In genomic region chr12:58939399-58940100, GRCh38 we compare ENCODE assay signal across 16 cellular contexts. TPM values are rescaled to one million over a fixed set of nuclear protein-coding genes. Genes with fewer than 3 reads are reported as not detected.
DNase-seq lines count a peak whose midpoint lies in the region; ATAC-seq, FAIRE-seq and TF ChIP-seq lines count a peak whose summit lies in the region.
"Had no signal": no experiment of that assay in that cellular context is flagged by ENCODE, and none has a peak within 500 bp of the region (broad histone marks: within the 10 kb centered on the region; RNA-seq: fewer than 3 reads in every experiment).

No MANE protein-coding gene starts in this region.

- H3K4me2 ChIP-seq in HepG2 (ENCODE audit: low read depth, low read length) = no peak overlapping the region
- H3K4me2 ChIP-seq: BLaER1, GM23338 had no signal

- H3K36me3 Mint-ChIP-seq in chondrocyte (ENCODE audit: low read depth) (no peaks in the 10 kb centered on the region), T-helper 17 cell (ENCODE audit: low read depth) (no peaks in the 10 kb centered on the region)
- H3K36me3 Mint-ChIP-seq: CD8-positive, alpha-beta memory T cell had no signal

- WGBS in HepG2 (ENCODE audit: low lambda C conversion rate) = 29% methylated on average over 6 of the region's 6 CpGs
- 74% methylated on average over 6 of the region's 6 CpGs for WGBS in right lobe of liver (ENCODE audit: insufficient coverage, low coverage, low lambda C conversion rate, missing lambda C conversion rate)
- WGBS in transverse colon (ENCODE audit: low coverage in 1 of 2), 2 donors = 40 to 55% methylated on average over 2 to 6 of the region's 6 CpGs

- no peaks in the 10 kb centered on the region for H3K4me1 ChIP-seq in HepG2 (ENCODE audit: insufficient read depth, low read length)
- no peaks in the 10 kb centered on the region for H3K4me1 ChIP-seq in right lobe of liver
- H3K4me1 ChIP-seq in transverse colon = peaks cover 0 to 16% (median 6%) of the 10 kb centered on the region in 4 donors
- H3K4me1 ChIP-seq: BLaER1, Caco-2 had no signal

- intact Hi-C loops in HepG2 (cut with micrococcal nuclease; ENCODE audit: unreplicated experiment) (no loop called here), right lobe of liver (cut with DNase I) (no loop called here), left colon (cut with DNase I, micrococcal nuclease) (no loop called here), transverse colon (cut with DNase I; ENCODE audit: low total_unique reads) (no loop called here)

- H3K36me3 ChIP-seq in HepG2 (replicated peaks in 1 of 2; ENCODE audit: control insufficient read depth in 1 of 2, insufficient read depth in 2 of 2, low read length in 2 of 2) (no peaks in the 10 kb centered on the region), right lobe of liver (no peaks in the 10 kb centered on the region), transverse colon (no peaks in the 10 kb centered on the region)
- H3K36me3 ChIP-seq: BLaER1 had no signal

- H3K9ac ChIP-seq in HepG2 (ENCODE audit: insufficient read depth, low read depth, low read length) = no peak overlapping the region
- H3K9ac ChIP-seq: BLaER1 had no signal

- H3K4me3 ChIP-seq in HepG2 (replicated peaks in 1 of 3; ENCODE audit: insufficient read depth in 1 of 3, low read depth in 2 of 3, low read length in 3 of 3) (no peak overlapping the region), right lobe of liver (no peak overlapping the region), transverse colon (no peak overlapping the region)
- H3K4me3 ChIP-seq: BLaER1, GM23338 had no signal

- H4K20me1 ChIP-seq in HepG2 (ENCODE audit: insufficient read depth, low read length) = no peaks in the 10 kb centered on the region
- H4K20me1 ChIP-seq: BLaER1 had no signal

- in situ Hi-C loops in HepG2 (cut with HindIII; ENCODE audit: extremely low pct_ligation_motif_present, low pct_unique_long_range_greater_than_20kb) = no loop called here
- in situ Hi-C loops in transverse colon (cut with MboI; ENCODE audit: low pct_ligation_motif_present in 1 of 4, low pct_unique_long_range_greater_than_20kb in 1 of 4, low sequenced_read_pairs in 3 of 4) = no loop called here

- peaks cover 31% of the 10 kb centered on the region for H3K4me1 Mint-ChIP-seq in chondrocyte (ENCODE audit: low read depth)
- H3K4me1 Mint-ChIP-seq in T-helper 17 cell = no peaks in the 10 kb centered on the region
- H3K4me1 Mint-ChIP-seq: CD8-positive, alpha-beta memory T cell; GM23338 had no signal

- TF ChIP-seq CTCF in HepG2 (CRISPR knock-in tag; IDR thresholded peaks at IDR 0.05) = no peak
- TF ChIP-seq CTCF in right lobe of liver (IDR thresholded peaks at IDR 0.05) = no peak
- no peak for TF ChIP-seq CTCF in chondrocyte (IDR thresholded peaks at IDR 0.05)
- no peak for TF ChIP-seq CTCF in transverse colon (IDR thresholded peaks at IDR 0.05)

- H3K4me3 Mint-ChIP-seq in chondrocyte (ENCODE audit: unreplicated experiment) = no peak overlapping the region
- no peak overlapping the region for H3K4me3 Mint-ChIP-seq in T-helper 17 cell
- H3K4me3 Mint-ChIP-seq: CD8-positive, alpha-beta memory T cell; GM23338 had no signal

- ATAC-seq in HepG2 = no peak
- no peak for ATAC-seq in right lobe of liver
- ATAC-seq in left colon = peak; percentile 79
- no peak for ATAC-seq in T-helper 17 cell
- ATAC-seq in activated CD4-positive, CD25-positive, alpha-beta regulatory T cell treated with anti-CD3 and anti-CD28 coated beads, Interleukin-2, amount 50 U/mL, for 24 hours = no peak
- no peak for ATAC-seq in HG03097 (IDR thresholded peaks at IDR 0.05; ENCODE audit: low FRiP score, unreplicated experiment)
- ATAC-seq: GM23338 had no signal

- H3K9me3 ChIP-seq in HepG2 (ENCODE audit: low read length) (no peaks in the 10 kb centered on the region), right lobe of liver (no peaks in the 10 kb centered on the region), transverse colon (no peaks in the 10 kb centered on the region), T-helper 17 cell (ENCODE audit: control insufficient read depth, low read length, poor library complexity, severe bottlenecking) (no peaks in the 10 kb centered on the region)
- H3K9me3 ChIP-seq: BLaER1, Caco-2 had no signal

- H3K27me3 ChIP-seq in HepG2 (ENCODE audit: control insufficient read depth in 1 of 2, insufficient read depth in 2 of 2, low read length in 2 of 2) = no peaks in the 10 kb centered on the region; a peak in 1 of 5 replicates
- H3K27me3 ChIP-seq in right lobe of liver = no peaks in the 10 kb centered on the region
- no peaks in the 10 kb centered on the region for H3K27me3 ChIP-seq in transverse colon
- H3K27me3 ChIP-seq: BLaER1 had no signal

- no TSS peak for BruUV-seq in HepG2 (replicated peaks; lab: Mats Ljungman, UMichigan)

- no peaks in the 10 kb centered on the region for H3K79me2 ChIP-seq in HepG2 (ENCODE audit: insufficient read depth, low read length)

- no peak overlapping the region for H2AFZ ChIP-seq in HepG2 (ENCODE audit: low read length)
- H2AFZ ChIP-seq: GM23338 had no signal

- peak overlapping the region; percentile 33 for H3K27ac Mint-ChIP-seq in chondrocyte (ENCODE audit: unreplicated experiment)
- H3K27ac Mint-ChIP-seq in T-helper 17 cell = no peak overlapping the region
- H3K27ac Mint-ChIP-seq: GM23338 had no signal

- TF ChIP-seq RAD21 in HepG2 (CRISPR knock-in tag; IDR thresholded peaks at IDR 0.05) = no peak

- DNase-seq in HepG2 (ENCODE audit: low spot score) (no peak), right lobe of liver (no peak), chondrocyte (ENCODE audit: low spot score) (no peak), left colon (no peak), transverse colon (no peak), T-helper 17 cell (no peak)
- DNase-seq: 8988T; AML-193; Caco-2; CD8-positive, alpha-beta memory T cell; DMS53; H7 had no signal

- TF ChIP-seq EP300 in HepG2 (IDR thresholded peaks at IDR 0.05; ENCODE audit: low read depth in 2 of 2, low read length in 2 of 2) (no peak), HepG2 (CRISPR knock-in tag; IDR thresholded peaks at IDR 0.05; ENCODE audit: borderline replicate concordance) (no peak), transverse colon (IDR thresholded peaks at IDR 0.05; ENCODE audit: low read depth) (no peak)

- H3K27me3 Mint-ChIP-seq in chondrocyte (ENCODE audit: low read depth) (no peaks in the 10 kb centered on the region), T-helper 17 cell (no peaks in the 10 kb centered on the region)
- H3K27me3 Mint-ChIP-seq: CD8-positive, alpha-beta memory T cell had no signal

- no peaks in the 10 kb centered on the region for H3K9me3 Mint-ChIP-seq in chondrocyte (ENCODE audit: low read depth)
- H3K9me3 Mint-ChIP-seq: GM23338 had no signal

- TF ChIP-seq POLR2A in HepG2 (IDR thresholded peaks at IDR 0.05; ENCODE audit: insufficient read depth in 1 of 2, low read depth in 2 of 2, low read length in 2 of 2) (no peak), right lobe of liver (IDR thresholded peaks at IDR 0.05) (no peak), transverse colon (IDR thresholded peaks at IDR 0.05) (peak; percentile 66)

- POLR2A ChIA-PET in HepG2 (lab: Yijun Ruan, JAX) = no interaction called here

- CTCF ChIA-PET in HepG2 (lab: Yijun Ruan, JAX; ENCODE audit: low intra/inter-chr PET ratio, low total read pairs) = no interaction called here

- H3K27ac ChIP-seq in HepG2 (ENCODE audit: extremely low read length, insufficient read depth, low read length) (no peak overlapping the region), right lobe of liver (no peak overlapping the region), transverse colon (peak overlapping the region in 3 of 4 donors; percentile 17 to 46 (median 19))
- H3K27ac ChIP-seq: BLaER1 had no signal

- no peak for FAIRE-seq in HepG2 (lab: Jason Lieb, UNC)

TF ChIP-seq in HepG2, 621 proteins besides CTCF, POLR2A, EP300 and RAD21:
- TF ChIP-seq ZNF564 (CRISPR knock-in tag; IDR thresholded peaks at IDR 0.05) (peak; percentile 34; the same call in 1 of the 2 replicates), ZFP1 (CRISPR knock-in tag; IDR thresholded peaks at IDR 0.05) (no peak)

RNA-seq across cellular contexts. Expression of gene LRIG3, which starts 19.2 kb away (rescaled TPM):
- total RNA-seq in HepG2 (2016; rRNA removed; fragmentation: Illumina TruSeq; extraction: Trizol) (9.9 and 17.4 TPM in 2 replicates), right lobe of liver (10 to 100 TPM in 3 of 6 experiments, 1 to 10 TPM in 3; 4.2 to 13.3 (median 8.9) TPM), chondrocyte (80.4 to 207 TPM (median 85.8 TPM) in 3 replicates), left colon (10 to 100 TPM; 71.5 to 83.4 TPM), transverse colon (100 to 1,000 TPM in 3 of 4 donors, 10 to 100 TPM in 1; 43.0 to 115 (median 107) TPM), T-helper 17 cell (not detected)
- total RNA-seq in HepG2 (2016; cell fraction: cytosol; rRNA removed; fragmentation: Illumina TruSeq; extraction: Trizol; ENCODE audit: low read depth) = 2.5 and 3.0 TPM in 2 replicates
- total RNA-seq in HepG2 (2016; cell fraction: insoluble cytoplasmic fraction; rRNA removed; fragmentation: Illumina TruSeq; extraction: Trizol) = 9.0 and 13.5 TPM in 2 replicates
- total RNA-seq in HepG2 (2016; cell fraction: membrane; rRNA removed; fragmentation: Illumina TruSeq; extraction: Trizol) = 5.6 and 5.9 TPM in 2 replicates
- 29.0 and 31.5 TPM in 2 replicates for total RNA-seq in HepG2 (2016; cell fraction: nucleus; rRNA removed; fragmentation: Illumina TruSeq; extraction: Trizol)
- 7.7 TPM in 2 replicates for polyA plus RNA-seq in HepG2 (2011; rRNA removed)
- polyA plus RNA-seq in HepG2 (2011; cell fraction: cytosol; rRNA removed) = 5.6 and 6.5 TPM in 2 replicates
- polyA plus RNA-seq in HepG2 (2011; cell fraction: nucleus; rRNA removed) = 6.5 and 6.7 TPM in 2 replicates
- polyA plus RNA-seq in HepG2 (2012) = 7.2 and 7.6 TPM in 2 replicates
- 0.49 and 0.58 TPM in 2 replicates for polyA plus RNA-seq in HepG2 (2016; cell fraction: cytosol; fragmentation: Illumina TruSeq; extraction: Trizol; ENCODE audit: low read depth)
- polyA plus RNA-seq in HepG2 (2016; cell fraction: insoluble cytoplasmic fraction; fragmentation: Illumina TruSeq; extraction: Trizol; ENCODE audit: low read depth) = 4.9 and 6.3 TPM in 2 replicates
- polyA plus RNA-seq in HepG2 (2016; cell fraction: membrane; fragmentation: Illumina TruSeq; extraction: Trizol; ENCODE audit: low read depth) = 0.96 and 1.0 TPM in 2 replicates
- 10.9 and 12.4 TPM in 2 replicates for polyA plus RNA-seq in HepG2 (2016; cell fraction: nucleus; fragmentation: Illumina TruSeq; extraction: Trizol; ENCODE audit: insufficient read depth, low read depth)
- polyA minus RNA-seq in HepG2 (2011; rRNA and poly(A)+ RNA removed; ENCODE audit: low replicate concordance) = 16.2 and 25.7 TPM in 2 replicates
- 6.6 and 7.4 TPM in 2 replicates for polyA minus RNA-seq in HepG2 (2011; cell fraction: cytosol; rRNA and poly(A)+ RNA removed)
- polyA minus RNA-seq in HepG2 (2011; cell fraction: nucleus; rRNA and poly(A)+ RNA removed) = 51.0 and 58.3 TPM in 2 replicates
- polyA plus RNA-seq: CD8-positive, alpha-beta memory T cell had no signal

Comparison
In these comparisons a context has a peak if more than half of its experiments do, and no peak if none do; other contexts are left out.
1. H3K27ac ChIP-seq: peak in transverse colon (3 of 4); none in HepG2 (single experiment) and right lobe of liver (0 of 3).